In genomic region chr1:211580303-211580687, GRCh38 we compare ENCODE assay signal across 10 cellular contexts. TPM values are rescaled to one million over a fixed set of nuclear protein-coding genes. Genes with fewer than 3 reads are reported as not detected.
DNase-seq lines count a peak whose midpoint lies in the region; ATAC-seq and TF ChIP-seq lines count a peak whose summit lies in the region.
"Had no signal": no experiment of that assay in that cellular context is flagged by ENCODE, and none has a peak within 500 bp of the region (broad histone marks: within the 10 kb centered on the region; RNA-seq: fewer than 3 reads in every experiment).

No MANE protein-coding gene starts in this region.

- peaks cover 5% of the 10 kb centered on the region for H3K36me3 ChIP-seq in IMR-90 (ENCODE audit: control insufficient read depth, insufficient read depth, low read length)
- peaks cover 0 to 9% of the 10 kb centered on the region in 2 donors for H3K36me3 ChIP-seq in psoas muscle (ENCODE audit: insufficient read depth in 1 of 2, low read depth in 1 of 2)

- H4K20me1 ChIP-seq in IMR-90 (ENCODE audit: insufficient read depth, low read length): peaks cover 6% of the 10 kb centered on the region

- no peak for DNase-seq in CD4-positive, alpha-beta T cell
- no peak for DNase-seq in IMR-90
- DNase-seq in iPS-NIHi11 (ENCODE audit: low spot score): no peak
- DNase-seq in activated effector memory CD4-positive, alpha-beta T cell treated with anti-CD3 and anti-CD28 coated beads, Interleukin-2, amount 50 U/mL, for 16 hours: no peak
- no peak for DNase-seq in psoas muscle
- DNase-seq: NCI-H1694 treated with DMSO at 0.1 percent for 48 hours; stimulated activated CD4-positive, alpha-beta T cell treated with anti-CD3 and anti-CD28 coated beads, Interleukin-4, amount 100 ng/mL, for 1 hour had no signal

- peaks cover 12% of the 10 kb centered on the region for H3K4me1 ChIP-seq in IMR-90 (ENCODE audit: control insufficient read depth, insufficient read depth, low read length)
- H3K4me1 ChIP-seq in psoas muscle: peaks cover 16% of the 10 kb centered on the region

- H3K4me1 Mint-ChIP-seq in CD4-positive, alpha-beta T cell (ENCODE audit: low read depth): peaks cover 40% of the 10 kb centered on the region
- H3K4me1 Mint-ChIP-seq in nephron: peaks cover 39% of the 10 kb centered on the region

- peaks cover 14% of the 10 kb centered on the region for H3K36me3 Mint-ChIP-seq in CD4-positive, alpha-beta T cell (ENCODE audit: low read depth)
- H3K36me3 Mint-ChIP-seq in nephron (ENCODE audit: low read depth): peaks cover 6% of the 10 kb centered on the region

- no peak overlapping the region for H3K27ac ChIP-seq in CD4-positive, alpha-beta T cell (ENCODE audit: low read depth, low read length)
- H3K27ac ChIP-seq in IMR-90 (ENCODE audit: insufficient read depth, low read length) (no peak overlapping the region), cingulate gyrus (ENCODE audit: low read depth, low read length) (peak overlapping the region; percentile 65), psoas muscle (no peak overlapping the region)

- H3K4me2 ChIP-seq in IMR-90 (ENCODE audit: low read depth, low read length): peak overlapping the region; percentile 27; the same call in 1 of the 2 replicates

- no peak overlapping the region; the same call in 2 of the 3 replicates for H2BK15ac ChIP-seq in IMR-90 (ENCODE audit: low read depth, low read length)

- CTCF ChIA-PET in CD4-positive, alpha-beta T cell (lab: Charles Lee): interaction anchor here (0.5 to 2.0 kb wide), 4 partner anchors 66 to 391 kb away, joined by 3 to 5 read pairs (median 4); no protein-coding TSS in a partner anchor
- CTCF ChIA-PET in IMR-90 (lab: Yijun Ruan, JAX): interaction anchor here (1.4 kb wide), 1 partner anchor 68 kb away, joined by 4 read pairs; no protein-coding TSS in a partner anchor

- in situ Hi-C loops in IMR-90 (cut with MboI; ENCODE audit: low sequenced_read_pairs): no loop called here

- no peaks in the 10 kb centered on the region for H3K9me3 Mint-ChIP-seq in CD4-positive, alpha-beta T cell
- no peaks in the 10 kb centered on the region for H3K9me3 Mint-ChIP-seq in nephron

- peaks cover 4% of the 10 kb centered on the region; the same call in 1 of the 2 replicates for H3K9me1 ChIP-seq in IMR-90 (ENCODE audit: insufficient read depth, low read length)

- H2BK120ac ChIP-seq in IMR-90 (ENCODE audit: low read depth, low read length): no peak overlapping the region

- no peak overlapping the region for H3K23ac ChIP-seq in IMR-90 (ENCODE audit: low read depth, low read length)

- no peak overlapping the region for H3K4me3 ChIP-seq in IMR-90 (ENCODE audit: insufficient read depth, low read depth, low read length)
- no peak overlapping the region for H3K4me3 ChIP-seq in psoas muscle

- dilution Hi-C loops in IMR-90 (cut with HindIII; ENCODE audit: low sequenced_read_pairs, unreplicated experiment): no loop called here

- H4K5ac ChIP-seq in IMR-90 (ENCODE audit: low read depth, low read length): no peak overlapping the region

- H2AFZ ChIP-seq in IMR-90 (replicated peaks; ENCODE audit: low read length, poor library complexity): no peak overlapping the region

- peak overlapping the region; percentile 3; the same call in 1 of the 2 replicates for H4K91ac ChIP-seq in IMR-90 (ENCODE audit: insufficient read depth, low read depth, low read length)

- POLR2A ChIA-PET in CD4-positive, alpha-beta T cell (lab: Charles Lee): interaction anchor here (1.0 to 2.9 kb wide), 3 partner anchors 10 to 322 kb away, joined by 3 to 16 read pairs (median 5); no protein-coding TSS in a partner anchor
- POLR2A ChIA-PET in IMR-90 (lab: Charles Lee; ENCODE audit: unreplicated experiment): interaction anchor here (0.6 kb wide), 1 partner anchor 17 kb away, joined by 7 read pairs; no protein-coding TSS in a partner anchor

- 0 out of 2 replicates have a peak overlapping the region, but pooled peaks have one; percentile 36 for H2AK5ac ChIP-seq in IMR-90 (ENCODE audit: low read depth, low read length)

- intact Hi-C loops in CD4-positive, alpha-beta T cell (cut with DNase I, micrococcal nuclease): loop anchor here in 1 of 2 experiments (5.0 to 10.0 kb wide), 7 partner anchors 203 to 985 kb away; partner anchors contain the start of genes PPP2R5A, RCOR3 and TRAF5
- intact Hi-C loops in IMR-90 (cut with micrococcal nuclease) (no loop called here), psoas muscle (cut with DNase I) (no loop called here)

- no peak overlapping the region for H2BK5ac ChIP-seq in IMR-90 (ENCODE audit: low read depth, low read length, poor library complexity, severe bottlenecking)

- no peak overlapping the region for H3K9ac ChIP-seq in IMR-90 (ENCODE audit: low read depth, low read length)

- H2AK9ac ChIP-seq in IMR-90 (replicated peaks; ENCODE audit: low read depth, low read length, poor library complexity): no peak overlapping the region

- H3K27me3 ChIP-seq in CD4-positive, alpha-beta T cell (ENCODE audit: control insufficient read depth, insufficient read depth, low read length): no peaks in the 10 kb centered on the region
- H3K27me3 ChIP-seq in IMR-90 (ENCODE audit: control insufficient read depth, insufficient read depth, low read length) (no peaks in the 10 kb centered on the region), psoas muscle (ENCODE audit: insufficient read depth in 3 of 3, low read length in 2 of 3) (no peaks in the 10 kb centered on the region)

- TF ChIP-seq POLR2A in IMR-90 (IDR thresholded peaks at IDR 0.05; ENCODE audit: low read depth, low read length): no peak

- H3K9me3 ChIP-seq in CD4-positive, alpha-beta T cell (ENCODE audit: control insufficient read depth, low read length): no peaks in the 10 kb centered on the region
- H3K9me3 ChIP-seq in IMR-90 (ENCODE audit: control insufficient read depth, insufficient read depth, low read length) (no peaks in the 10 kb centered on the region), psoas muscle (no peaks in the 10 kb centered on the region)

- H3K27me3 Mint-ChIP-seq in CD4-positive, alpha-beta T cell: no peaks in the 10 kb centered on the region
- H3K27me3 Mint-ChIP-seq in nephron (ENCODE audit: low read depth): peaks cover 5% of the 10 kb centered on the region

- no peak overlapping the region; the same call in 1 of the 2 replicates for H3K18ac ChIP-seq in IMR-90 (ENCODE audit: low read depth, low read length)

- H3K14ac ChIP-seq in IMR-90 (replicated peaks; ENCODE audit: low read depth, low read length): no peak overlapping the region

- no CpG with 5 or more reads among the region's 1 CpG for WGBS in IMR-90 (ENCODE audit: extremely low coverage in 2 of 2, insufficient read length in 1 of 2), 2 experiments
- 81 to 94% (median 92%) methylated on average over 1 of the region's 1 CpG for WGBS in psoas muscle, 3 donors

- BruUV-seq in IMR-90 (replicated peaks; lab: Mats Ljungman, UMichigan): no TSS peak

- TF ChIP-seq CTCF in CD4-positive, alpha-beta T cell (IDR thresholded peaks at IDR 0.05): no peak
- TF ChIP-seq CTCF in IMR-90 (conservative IDR thresholded peaks at IDR 0.05; ENCODE audit: low read depth, low read length) (no peak), nephron (IDR thresholded peaks at IDR 0.05; ENCODE audit: unreplicated experiment in 3 of 3) (no peak), psoas muscle (IDR thresholded peaks at IDR 0.05) (no peak)

- no peak for ATAC-seq in CD4-positive, alpha-beta T cell (ENCODE audit: poor library complexity)
- ATAC-seq in IMR-90 (ENCODE audit: low read depth): no peak
- ATAC-seq in psoas muscle: no peak
- ATAC-seq in HG03571 (IDR thresholded peaks at IDR 0.05; ENCODE audit: unreplicated experiment): no peak

- peak overlapping the region; percentile 86 for H3K27ac Mint-ChIP-seq in CD4-positive, alpha-beta T cell
- H3K27ac Mint-ChIP-seq in nephron: peak overlapping the region; percentile 49 to 81 (median 77)

- H4K8ac ChIP-seq in IMR-90 (ENCODE audit: low read depth in 2 of 2, low read length in 2 of 2): no peak overlapping the region

- H3K4me3 Mint-ChIP-seq in CD4-positive, alpha-beta T cell: peak overlapping the region; percentile 85
- peak overlapping the region; percentile 75 to 82 (median 80) for H3K4me3 Mint-ChIP-seq in nephron

- H3K4ac ChIP-seq in IMR-90 (ENCODE audit: low read depth, low read length): no peak overlapping the region

- TF ChIP-seq RAD21 in IMR-90 (IDR thresholded peaks at IDR 0.05; ENCODE audit: low read length): no peak

- no peak overlapping the region for H3K56ac ChIP-seq in IMR-90 (ENCODE audit: extremely low read depth, insufficient read depth, low read length)

- H3K79me1 ChIP-seq in IMR-90 (ENCODE audit: low read depth in 1 of 2, low read length in 2 of 2): peaks cover 4 to 22% of the 10 kb centered on the region in 2 experiments; a peak in 3 of 4 replicates

- H2BK20ac ChIP-seq in IMR-90 (ENCODE audit: low read depth, low read length): no peak overlapping the region

TF ChIP-seq in IMR-90, 13 proteins besides CTCF, POLR2A, EP300 and RAD21:
- TF ChIP-seq RCOR1 (IDR thresholded peaks at IDR 0.05; ENCODE audit: insufficient replicate concordance, low read length) (no peak), MXI1 (IDR thresholded peaks at IDR 0.05; ENCODE audit: borderline replicate concordance, low read depth, low read length) (no peak), CEBPB (IDR thresholded peaks at IDR 0.05; ENCODE audit: low read depth, low read length) (no peak)
TF ChIP-seq in IMR-90: peak in this region for 0.

RNA-seq across cellular contexts. Expression of gene SLC30A1, which starts 1.3 kb away (rescaled TPM):
- 1 to 10 TPM; 6.0 TPM for total RNA-seq in CD4-positive, alpha-beta T cell
- total RNA-seq in IMR-90 (2012; rRNA removed) (8.4 and 17.8 TPM in 2 replicates), psoas muscle (1 to 10 TPM; 1.5 to 5.2 (median 3.0) TPM)
- polyA plus RNA-seq in IMR-90 (2012; rRNA removed) (4.2 and 5.4 TPM in 2 replicates), psoas muscle (1 to 10 TPM in 1 of 3 donors, under 1 TPM in 2; 0.35 to 1.8 (median 0.63) TPM)
- 3.2 and 4.6 TPM in 2 replicates for polyA plus RNA-seq in IMR-90 (2012; cell fraction: cytosol; rRNA removed)
- 3.9 and 4.3 TPM in 2 replicates for polyA plus RNA-seq in IMR-90 (2012; cell fraction: nucleus; rRNA removed; ENCODE audit: low replicate concordance)
